ENCODE assay signal across 16 cellular contexts in genomic region chr2:128300621-128301020, GRCh38. TPM values are rescaled to one million over a fixed set of nuclear protein-coding genes. Genes with fewer than 3 reads are reported as not detected.
A peak's percentile ranks its signal among the peaks of the same experiment; 100 is the strongest.
DNase-seq lines count a peak whose midpoint lies in the region; ATAC-seq and TF ChIP-seq lines count a peak whose summit lies in the region.
"Had no signal": no experiment of that assay in that cellular context is flagged by ENCODE, and none has a peak within 500 bp of the region (broad histone marks: within the 10 kb centered on the region; RNA-seq: fewer than 3 reads in every experiment).

No MANE protein-coding gene starts in this region.

- H4K8ac ChIP-seq in mesenchymal stem cell (ENCODE audit: low read length) = no peak overlapping the region

- no peaks in the 10 kb centered on the region for H3K27me3 ChIP-seq in adipocyte (replicated peaks; ENCODE audit: control insufficient read depth, insufficient read depth, low read length)
- no peaks in the 10 kb centered on the region for H3K27me3 ChIP-seq in mesenchymal stem cell (ENCODE audit: control insufficient read depth in 1 of 2, insufficient read depth in 1 of 2, low read length in 2 of 2)
- H3K27me3 ChIP-seq in tibial nerve = no peaks in the 10 kb centered on the region
- H3K27me3 ChIP-seq: pancreas had no signal

- no peaks in the 10 kb centered on the region for H3K36me3 Mint-ChIP-seq in activated CD8-positive, alpha-beta T cell treated with anti-CD3 and anti-CD28 coated beads, Interleukin-2, amount 10 ng/mL, durations not matched to agents 7 days and 5 days (ENCODE audit: low read depth)

- DNase-seq in Right ventricle myocardium superior (peak; percentile 24), left cardiac atrium (no peak), adipocyte (ENCODE audit: low read depth) (no peak), mesenchymal stem cell (no peak), tibial nerve (ENCODE audit: low spot score in 2 of 2) (no peak), NCI-H146 treated with DMSO at 0.1 percent for 48 hours (lab: John Stamatoyannopoulos, UW; ENCODE audit: unreplicated experiment) (no peak)
- DNase-seq in activated CD8-positive, alpha-beta T cell treated with anti-CD3 and anti-CD28 coated beads, Interleukin-2, amount 10 ng/mL, durations not matched to agents 7 days and 5 days = no peak
- DNase-seq: activated CD4-positive, CD25-positive, alpha-beta regulatory T cell treated with anti-CD3 and anti-CD28 coated beads, Interleukin-2, amount 50 U/mL, for 72 hours; activated naive CD4-positive, alpha-beta T cell treated with Interleukin-2 at 50 U/mL for 16 hours; effector memory CD8-positive, alpha-beta T cell; immature natural killer cell; KBM-7; NCI-H1105 treated with DMSO at 0.1 percent for 48 hours; NCI-H510A treated with DMSO at 0.1 percent for 48 hours had no signal

- H3K4me3 ChIP-seq in adipocyte (ENCODE audit: low read length) (no peak overlapping the region), mesenchymal stem cell (ENCODE audit: insufficient read depth in 1 of 2, low read depth in 1 of 2, low read length in 2 of 2) (no peak overlapping the region), tibial nerve (no peak overlapping the region)
- H3K4me3 ChIP-seq: pancreas had no signal

- peak overlapping the region; percentile 23 to 64 for H2BK12ac ChIP-seq in mesenchymal stem cell (ENCODE audit: low read length in 2 of 2)

- H2BK15ac ChIP-seq in mesenchymal stem cell (ENCODE audit: low read depth, poor library complexity, severe bottlenecking) = no peak overlapping the region

- H2AFZ ChIP-seq in mesenchymal stem cell (ENCODE audit: low read depth, low read length) = no peak overlapping the region

- no peaks in the 10 kb centered on the region for H3K36me3 ChIP-seq in adipocyte (ENCODE audit: control insufficient read depth, insufficient read depth, low read length, severe bottlenecking)
- peaks cover 0 to 12% of the 10 kb centered on the region in 2 experiments for H3K36me3 ChIP-seq in mesenchymal stem cell (ENCODE audit: control insufficient read depth in 1 of 2, insufficient read depth in 2 of 2, low read depth in 1 of 2, low read length in 2 of 2)
- H3K36me3 ChIP-seq in tibial nerve = no peaks in the 10 kb centered on the region
- H3K36me3 ChIP-seq: pancreas had no signal

- no peaks in the 10 kb centered on the region for H3K4me1 Mint-ChIP-seq in activated CD8-positive, alpha-beta T cell treated with anti-CD3 and anti-CD28 coated beads, Interleukin-2, amount 10 ng/mL, durations not matched to agents 7 days and 5 days (ENCODE audit: low read depth)

- no peak overlapping the region for H3K4me2 ChIP-seq in mesenchymal stem cell (ENCODE audit: low read length, poor library complexity, severe bottlenecking)

- no peak for TF ChIP-seq CTCF in tibial nerve (IDR thresholded peaks at IDR 0.05)

- peak overlapping the region; percentile 15 for H4K91ac ChIP-seq in mesenchymal stem cell (ENCODE audit: low read length)

- peak overlapping the region; percentile 75 for H3K9ac ChIP-seq in adipocyte (ENCODE audit: low read length)
- peak overlapping the region; percentile 38 for H3K9ac ChIP-seq in mesenchymal stem cell (ENCODE audit: low read length)

- H3K27me3 Mint-ChIP-seq in activated CD8-positive, alpha-beta T cell treated with anti-CD3 and anti-CD28 coated beads, Interleukin-2, amount 10 ng/mL, durations not matched to agents 7 days and 5 days (ENCODE audit: low read depth) = no peaks in the 10 kb centered on the region
- H3K27me3 Mint-ChIP-seq: effector memory CD8-positive, alpha-beta T cell had no signal

- H2BK120ac ChIP-seq in mesenchymal stem cell (ENCODE audit: low read depth, low read length) = no peak overlapping the region

- no peak for TF ChIP-seq EP300 in tibial nerve (IDR thresholded peaks at IDR 0.05)

- peaks cover 34% of the 10 kb centered on the region for H3K79me1 ChIP-seq in mesenchymal stem cell (replicated peaks; ENCODE audit: low read length, poor library complexity, severe bottlenecking)

- no peak overlapping the region for H3K4me3 Mint-ChIP-seq in activated CD8-positive, alpha-beta T cell treated with anti-CD3 and anti-CD28 coated beads, Interleukin-2, amount 10 ng/mL, durations not matched to agents 7 days and 5 days
- H3K4me3 Mint-ChIP-seq: effector memory CD8-positive, alpha-beta T cell; immature natural killer cell had no signal

- H2BK5ac ChIP-seq in mesenchymal stem cell (ENCODE audit: low read depth, low read length, poor library complexity, severe bottlenecking) = no peak overlapping the region

- peak overlapping the region; percentile 73 to 75 for H3K18ac ChIP-seq in mesenchymal stem cell (ENCODE audit: low read depth in 1 of 2, low read length in 2 of 2)

- WGBS in mesenchymal stem cell = 87% methylated on average over 10 of the region's 10 CpGs
- 74 to 79% methylated on average over 9 to 10 of the region's 10 CpGs for WGBS in tibial nerve, 2 donors

- H3K9me3 ChIP-seq in adipocyte (ENCODE audit: control insufficient read depth, low read length) (no peaks in the 10 kb centered on the region), mesenchymal stem cell (ENCODE audit: control insufficient read depth, low read length) (no peaks in the 10 kb centered on the region), tibial nerve (no peaks in the 10 kb centered on the region)
- H3K9me3 ChIP-seq: pancreas had no signal

- H3K4me1 ChIP-seq in adipocyte (ENCODE audit: control insufficient read depth, insufficient read depth, low read length) = peaks cover 53% of the 10 kb centered on the region
- H3K4me1 ChIP-seq in mesenchymal stem cell (ENCODE audit: control insufficient read depth, insufficient read depth, low read depth, low read length) = peaks cover 41% of the 10 kb centered on the region
- peaks cover 0 to 68% (median 33%) of the 10 kb centered on the region in 4 donors for H3K4me1 ChIP-seq in tibial nerve

- CTCF ChIA-PET in activated CD8-positive, alpha-beta T cell treated with anti-CD3 and anti-CD28 coated beads, Interleukin-2, amount 10 ng/mL, durations not matched to agents 7 days and 5 days (lab: Charles Lee) = no interaction called here

- no peak overlapping the region for H3K27ac Mint-ChIP-seq in activated CD8-positive, alpha-beta T cell treated with anti-CD3 and anti-CD28 coated beads, Interleukin-2, amount 10 ng/mL, durations not matched to agents 7 days and 5 days
- H3K27ac Mint-ChIP-seq: effector memory CD8-positive, alpha-beta T cell had no signal

- no peaks in the 10 kb centered on the region for H3K9me3 Mint-ChIP-seq in activated CD8-positive, alpha-beta T cell treated with anti-CD3 and anti-CD28 coated beads, Interleukin-2, amount 10 ng/mL, durations not matched to agents 7 days and 5 days (ENCODE audit: insufficient read depth)
- H3K9me3 Mint-ChIP-seq: effector memory CD8-positive, alpha-beta T cell; immature natural killer cell had no signal

- ATAC-seq in Right ventricle myocardium superior (ENCODE audit: poor library complexity) (no peak), left cardiac atrium (no peak), GM18868 (IDR thresholded peaks at IDR 0.05; ENCODE audit: unreplicated experiment) (no peak)
- ATAC-seq in activated CD8-positive, alpha-beta T cell treated with anti-CD3 and anti-CD28 coated beads, Interleukin-2, amount 10 ng/mL, durations not matched to agents 7 days and 5 days = no peak
- ATAC-seq: effector memory CD8-positive, alpha-beta T cell; pancreas had no signal

- H3K14ac ChIP-seq in mesenchymal stem cell (ENCODE audit: low read length in 2 of 2) = no peak overlapping the region

- intact Hi-C loops in Right ventricle myocardium superior (cut with DNase I) = loop anchor here (10.0 kb wide), 1 partner anchor 126 kb away; no protein-coding TSS in a partner anchor
- intact Hi-C loops in left cardiac atrium (cut with DNase I) = no loop called here

- TF ChIP-seq POLR2A in tibial nerve (IDR thresholded peaks at IDR 0.05) = no peak

- no peak overlapping the region for H3K23ac ChIP-seq in mesenchymal stem cell (ENCODE audit: low read length in 2 of 2)

- H3K4ac ChIP-seq in mesenchymal stem cell (ENCODE audit: low read depth in 1 of 2, low read length in 2 of 2) = peak overlapping the region in 1 of 2 experiments; percentile 42

- POLR2A ChIA-PET in activated CD8-positive, alpha-beta T cell treated with anti-CD3 and anti-CD28 coated beads, Interleukin-2, amount 10 ng/mL, durations not matched to agents 7 days and 5 days (lab: Charles Lee) = no interaction called here

- H2AK5ac ChIP-seq in mesenchymal stem cell (ENCODE audit: low read length, severe bottlenecking) = no peak overlapping the region

- H3K27ac ChIP-seq in mesenchymal stem cell (ENCODE audit: low read length, poor library complexity, severe bottlenecking) (no peak overlapping the region), tibial nerve (peak overlapping the region; percentile 21 to 90 (median 68))
- H3K27ac ChIP-seq: pancreas had no signal

RNA-seq across cellular contexts. Expression of gene HS6ST1, which starts 18.0 kb away (rescaled TPM):
- total RNA-seq in Right ventricle myocardium superior (35.1 TPM), left cardiac atrium (10 to 100 TPM; 14.3 to 19.3 TPM), tibial nerve (10 to 100 TPM; 21.6 to 51.6 (median 39.3) TPM)
- polyA plus RNA-seq in mesenchymal stem cell (2013, experiment 1 of 2) = 37.7 TPM
- polyA plus RNA-seq in mesenchymal stem cell (2013, experiment 2 of 2) = 37.3 TPM
- 1 to 10 TPM; 7.1 to 8.1 TPM for total RNA-seq in activated CD8-positive, alpha-beta T cell treated with anti-CD3 and anti-CD28 coated beads, Interleukin-2, amount 10 ng/mL, durations not matched to agents 7 days and 5 days
